In the genomic region with DNA sequence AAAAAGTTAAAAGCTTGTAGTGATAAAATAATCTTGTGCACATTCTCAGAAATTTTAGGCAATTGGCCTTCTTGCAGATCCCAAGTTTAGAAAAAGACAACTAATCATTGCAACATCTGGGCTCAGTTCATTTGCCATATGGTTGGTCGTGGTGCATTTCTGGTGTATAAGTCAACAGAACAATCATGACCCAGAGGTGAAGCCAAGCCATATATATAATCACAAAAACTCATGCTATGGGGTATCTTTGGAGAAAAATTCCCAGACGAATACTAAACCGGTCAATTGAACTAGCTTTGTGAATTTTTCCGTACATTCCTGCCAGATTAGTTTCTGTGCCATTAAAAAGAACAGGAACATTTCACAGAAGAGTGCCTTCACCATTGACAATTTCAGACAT, we compare ENCODE assay signal across 23 cellular contexts. TPM values are rescaled to one million over a fixed set of nuclear protein-coding genes. Genes with fewer than 3 reads are reported as not detected.
A peak's percentile ranks its signal among the peaks of the same experiment; 100 is the strongest.
DNase-seq lines count a peak whose midpoint lies in the region; ATAC-seq, FAIRE-seq and TF ChIP-seq lines count a peak whose summit lies in the region.
"Had no signal": no experiment of that assay in that cellular context is flagged by ENCODE, and none has a peak within 500 bp of the region (broad histone marks: within the 10 kb centered on the region; RNA-seq: fewer than 3 reads in every experiment).

No MANE protein-coding gene starts in this region.

- DNase-seq in stimulated activated naive CD8-positive, alpha-beta T cell treated with anti-CD3 and anti-CD28 coated beads, Interleukin-15, Interleukin-2, amounts not matched to agents 100 U/mL and 50 U/mL, for 24 hours, result no peak
- DNase-seq in T-helper 17 cell (no peak), fibroblast of mammary gland (ENCODE audit: low read depth) (peak; percentile 88), RCC 7860 (ENCODE audit: low spot score) (no peak), NCI-H524 treated with DMSO at 0.1 percent for 48 hours (lab: John Stamatoyannopoulos, UW) (no peak), medulla oblongata (ENCODE audit: extremely low spot score) (no peak), Peyer's patch (no peak)
- DNase-seq: activated CD4-positive, CD25-positive, alpha-beta regulatory T cell treated with anti-CD3 and anti-CD28 coated beads, Interleukin-2, amount 50 U/mL, for 72 hours; activated T-cell treated with anti-CD3 and anti-CD28 coated beads, Interleukin-2, amount 50 U/mL, for 4 hours; aorta; DMS153; MM.1S; NCI-H187 treated with DMSO at 0.1 percent for 48 hours; substantia nigra; T-helper 9 cell had no signal

- ATAC-seq in stimulated activated naive CD8-positive, alpha-beta T cell treated with anti-CD3 and anti-CD28 coated beads, Interleukin-15, Interleukin-2, amounts not matched to agents 100 U/mL and 50 U/mL, for 24 hours, result no peak
- no peak for ATAC-seq in T-helper 17 cell
- ATAC-seq: activated T-cell treated with anti-CD3 and anti-CD28 coated beads, Interleukin-2, amount 50 U/mL, for 4 hours; HCT116 had no signal

- TF ChIP-seq CTCF in fibroblast of mammary gland (conservative IDR thresholded peaks at IDR 0.05; ENCODE audit: control insufficient read depth, insufficient read depth, low read depth, low read length) (no peak), Peyer's patch (IDR thresholded peaks at IDR 0.05) (no peak)

- H3K4me1 ChIP-seq in Peyer's patch, result no peaks in the 10 kb centered on the region

- no peaks in the 10 kb centered on the region for H3K27me3 Mint-ChIP-seq in stimulated activated naive CD8-positive, alpha-beta T cell treated with anti-CD3 and anti-CD28 coated beads, Interleukin-15, Interleukin-2, amounts not matched to agents 100 ng/mL and 50 ng/mL, for 24 hours
- H3K27me3 Mint-ChIP-seq in T-helper 17 cell, result no peaks in the 10 kb centered on the region
- H3K27me3 Mint-ChIP-seq: memory B cell had no signal

- H3K36me3 ChIP-seq in Peyer's patch, result no peaks in the 10 kb centered on the region
- H3K36me3 ChIP-seq: SJSA1 had no signal

- no peaks in the 10 kb centered on the region for H3K27me3 ChIP-seq in Peyer's patch
- H3K27me3 ChIP-seq: SJSA1 had no signal

- H3K4me3 ChIP-seq in fibroblast of mammary gland (ENCODE audit: control insufficient read depth, low read depth, low read length), result no peak overlapping the region
- H3K4me3 ChIP-seq in Peyer's patch, result no peak overlapping the region
- H3K4me3 ChIP-seq: SJSA1 had no signal

- H3K9me3 ChIP-seq in T-helper 17 cell (ENCODE audit: control insufficient read depth, low read length, poor library complexity, severe bottlenecking), result no peaks in the 10 kb centered on the region
- no peaks in the 10 kb centered on the region for H3K9me3 ChIP-seq in Peyer's patch
- H3K9me3 ChIP-seq: SJSA1 had no signal

- H3K27ac Mint-ChIP-seq in stimulated activated naive CD8-positive, alpha-beta T cell treated with anti-CD3 and anti-CD28 coated beads, Interleukin-15, Interleukin-2, amounts not matched to agents 100 ng/mL and 50 ng/mL, for 24 hours, result peak overlapping the region; percentile 54
- H3K27ac Mint-ChIP-seq in T-helper 17 cell, result peak overlapping the region; percentile 100
- H3K27ac Mint-ChIP-seq: memory B cell had no signal

- no peak overlapping the region for H3K27ac ChIP-seq in Peyer's patch
- H3K27ac ChIP-seq: SJSA1 had no signal

- H3K4me1 Mint-ChIP-seq in stimulated activated naive CD8-positive, alpha-beta T cell treated with anti-CD3 and anti-CD28 coated beads, Interleukin-15, Interleukin-2, amounts not matched to agents 100 ng/mL and 50 ng/mL, for 24 hours (ENCODE audit: low read depth), result peaks cover 90% of the 10 kb centered on the region
- H3K4me1 Mint-ChIP-seq in T-helper 17 cell, result peaks cover 73% of the 10 kb centered on the region
- H3K4me1 Mint-ChIP-seq: neural crest cell had no signal

- no peak for TF ChIP-seq POLR2A in Peyer's patch (IDR thresholded peaks at IDR 0.05)

- peaks cover 43% of the 10 kb centered on the region for H3K36me3 Mint-ChIP-seq in stimulated activated naive CD8-positive, alpha-beta T cell treated with anti-CD3 and anti-CD28 coated beads, Interleukin-15, Interleukin-2, amounts not matched to agents 100 ng/mL and 50 ng/mL, for 24 hours (ENCODE audit: low read depth)
- H3K36me3 Mint-ChIP-seq in T-helper 17 cell (ENCODE audit: low read depth), result peaks cover 15% of the 10 kb centered on the region
- H3K36me3 Mint-ChIP-seq: memory B cell had no signal

- FAIRE-seq in RCC 7860 (lab: Jason Lieb, UNC), result no peak
- FAIRE-seq: colon, endothelial cell of umbilical vein, keratinocyte had no signal

- no peaks in the 10 kb centered on the region for H3K9me3 Mint-ChIP-seq in stimulated activated naive CD8-positive, alpha-beta T cell treated with anti-CD3 and anti-CD28 coated beads, Interleukin-15, Interleukin-2, amounts not matched to agents 100 ng/mL and 50 ng/mL, for 24 hours

- no peak overlapping the region for H3K4me3 Mint-ChIP-seq in stimulated activated naive CD8-positive, alpha-beta T cell treated with anti-CD3 and anti-CD28 coated beads, Interleukin-15, Interleukin-2, amounts not matched to agents 100 ng/mL and 50 ng/mL, for 24 hours
- H3K4me3 Mint-ChIP-seq in T-helper 17 cell, result peak overlapping the region; percentile 12
- H3K4me3 Mint-ChIP-seq: memory B cell, neural crest cell had no signal

RNA-seq across cellular contexts. Expression of gene FYB1, which starts 50.3 kb away (rescaled TPM):
- 100 to 1,000 TPM; 499 to 517 TPM for total RNA-seq in T-helper 17 cell
- total RNA-seq in Peyer's patch, result 100 to 1,000 TPM in 1 of 4 donors, 10 to 100 TPM in 3; 12.1 to 184 (median 17.6) TPM
- total RNA-seq: neural crest cell had no signal
